ENCODE assay signal across 25 cellular contexts in the genomic region with DNA sequence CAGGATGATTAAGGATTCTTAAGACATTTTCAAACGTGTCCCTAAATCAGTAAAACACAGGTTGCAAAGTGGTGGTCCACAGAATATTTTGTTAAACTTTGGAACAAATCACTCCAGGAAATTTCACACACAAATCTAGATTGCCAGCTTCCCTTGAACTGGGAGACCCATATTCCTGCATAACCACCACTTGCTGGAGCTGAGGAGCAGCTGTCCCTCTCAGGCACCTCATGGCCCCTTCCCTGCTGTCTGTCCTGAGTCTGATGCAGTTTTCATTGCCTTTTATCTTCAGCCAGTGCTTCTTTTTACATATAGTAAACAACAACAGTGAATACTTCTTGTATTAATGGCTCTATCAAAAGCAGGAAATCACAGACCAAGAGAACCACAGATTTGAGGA.
DNase-seq lines count a peak whose midpoint lies in the region; ATAC-seq and TF ChIP-seq lines count a peak whose summit lies in the region.
"Had no signal": no experiment of that assay in that cellular context is flagged by ENCODE, and none has a peak within 500 bp of the region (broad histone marks: within the 10 kb centered on the region; RNA-seq: fewer than 3 reads in every experiment).

No MANE protein-coding gene starts in this region.

- H3K27ac ChIP-seq in CD4-positive, CD25-positive, alpha-beta regulatory T cell (ENCODE audit: insufficient read depth, low read length, poor library complexity, severe bottlenecking): no peak overlapping the region
- H3K27ac ChIP-seq in GM23338 (ENCODE audit: low read depth): no peak overlapping the region
- H3K27ac ChIP-seq in heart left ventricle: no peak overlapping the region
- H3K27ac ChIP-seq: brain microvascular endothelial cell, PC-9, psoas muscle, sigmoid colon, testis, uterus had no signal

- in situ Hi-C loops in GM13977 (cut with MboI; ENCODE audit: low pct_unique_long_range_greater_than_20kb, low sequenced_read_pairs, unreplicated experiment): loop anchor here (25.0 kb wide), 1 partner anchor 624 kb away; no protein-coding TSS in a partner anchor

- peaks cover 13 to 33% (median 28%) of the 10 kb centered on the region in 4 donors for H3K4me1 Mint-ChIP-seq in CD4-positive, CD25-positive, alpha-beta regulatory T cell
- H3K4me1 Mint-ChIP-seq in GM23338: peaks cover 31% of the 10 kb centered on the region
- H3K4me1 Mint-ChIP-seq in naive B cell: peaks cover 25 to 27% (median 27%) of the 10 kb centered on the region in 3 donors

- no peak for TF ChIP-seq POLR2A in heart left ventricle (IDR thresholded peaks at IDR 0.05)

- H3F3A ChIP-seq in GM23338 (replicated peaks; ENCODE audit: low read depth): no peaks in the 10 kb centered on the region

- 0 out of 2 replicates have a peak overlapping the region, but pooled peaks have one; percentile 25 for H3K4me2 ChIP-seq in GM23338
- H3K4me2 ChIP-seq: PC-9 had no signal

- H4K20me1 ChIP-seq in GM23338 (replicated peaks; ENCODE audit: insufficient read depth): no peaks in the 10 kb centered on the region; the same call in 1 of the 2 replicates

- 62 to 73% (median 65%) methylated on average over 1 of the region's 1 CpG for WGBS in heart left ventricle, 4 donors

- H3K27me3 ChIP-seq in CD4-positive, CD25-positive, alpha-beta regulatory T cell (ENCODE audit: control insufficient read depth, insufficient read depth, low read length): no peaks in the 10 kb centered on the region
- H3K27me3 ChIP-seq in GM23338 (ENCODE audit: insufficient read depth) (no peaks in the 10 kb centered on the region), adipocyte (replicated peaks; ENCODE audit: control insufficient read depth, insufficient read depth, low read length) (no peaks in the 10 kb centered on the region), heart left ventricle (no peaks in the 10 kb centered on the region)
- H3K27me3 ChIP-seq: brain microvascular endothelial cell, sigmoid colon, testis, uterus had no signal

- peaks cover 17% of the 10 kb centered on the region for H3K79me2 ChIP-seq in GM23338 (replicated peaks; ENCODE audit: insufficient read depth)

- no peak for ATAC-seq in CD4-positive, CD25-positive, alpha-beta regulatory T cell (ENCODE audit: low read depth in 2 of 2)
- ATAC-seq in GM23338 (peak; percentile 61), naive B cell (ENCODE audit: low read depth in 2 of 2) (no peak), heart left ventricle (no peak)
- ATAC-seq: activated CD4-positive, alpha-beta T cell treated with anti-CD3 and anti-CD28 coated beads for 36 hours; psoas muscle; Right ventricle myocardium inferior; stimulated activated naive CD8-positive, alpha-beta T cell treated with anti-CD3 and anti-CD28 coated beads, Interleukin-15, Interleukin-2, amounts not matched to agents 100 U/mL and 50 U/mL, for 24 hours had no signal

- H3K4me1 ChIP-seq in CD4-positive, CD25-positive, alpha-beta regulatory T cell (ENCODE audit: control insufficient read depth, insufficient read depth, low read length, poor library complexity, severe bottlenecking): peaks cover 4% of the 10 kb centered on the region
- H3K4me1 ChIP-seq in GM23338 (ENCODE audit: insufficient read depth) (peaks cover 12% of the 10 kb centered on the region), adipocyte (ENCODE audit: control insufficient read depth, insufficient read depth, low read length) (peaks cover 42% of the 10 kb centered on the region), heart left ventricle (peaks cover 0 to 21% (median 3%) of the 10 kb centered on the region in 12 donors)
- H3K4me1 ChIP-seq: testis, uterus had no signal

- H3K27ac Mint-ChIP-seq in CD4-positive, CD25-positive, alpha-beta regulatory T cell: peak overlapping the region in 2 of 3 donors; percentile 23 to 60
- H3K27ac Mint-ChIP-seq in GM23338 (peak overlapping the region; percentile 53; the same call in 1 of the 2 replicates), naive B cell (peak overlapping the region in 4 of 6 donors; percentile 29 to 67 (median 46))
- H3K27ac Mint-ChIP-seq: activated T-cell treated with anti-CD3 and anti-CD28 coated beads, Interleukin-2, amount 50 U/mL, for 24 hours; T-helper 2 cell treated with Interferon-gamma antibody and Interleukin-4, amounts not matched to agents 5 μg/mL and 100 μg/mL, for 36 hours had no signal

- H3K9ac ChIP-seq in adipocyte (ENCODE audit: low read length): peak overlapping the region; percentile 9

- H3K4me3 Mint-ChIP-seq in CD4-positive, CD25-positive, alpha-beta regulatory T cell: no peak overlapping the region
- H3K4me3 Mint-ChIP-seq in GM23338 (no peak overlapping the region), naive B cell (peak overlapping the region in 2 of 8 donors; percentile 26 to 27)
- H3K4me3 Mint-ChIP-seq: activated CD4-positive, alpha-beta T cell treated with anti-CD3 and anti-CD28 coated beads for 36 hours; activated T-cell treated with anti-CD3 and anti-CD28 coated beads, Interleukin-2, amount 50 U/mL, for 24 hours; CD14-positive monocyte had no signal

- intact Hi-C loops in heart left ventricle (cut with DNase I): no loop called here

- no peaks in the 10 kb centered on the region for H3K9me3 Mint-ChIP-seq in CD4-positive, CD25-positive, alpha-beta regulatory T cell
- H3K9me3 Mint-ChIP-seq in GM23338 (no peaks in the 10 kb centered on the region), naive B cell (no peaks in the 10 kb centered on the region)
- H3K9me3 Mint-ChIP-seq: activated T-cell treated with anti-CD3 and anti-CD28 coated beads, Interleukin-2, amount 50 U/mL, for 24 hours; CD14-positive monocyte; T-helper 2 cell treated with Interferon-gamma antibody and Interleukin-4, amounts not matched to agents 5 μg/mL and 100 μg/mL, for 36 hours had no signal

- no peak for DNase-seq in CD4-positive, CD25-positive, alpha-beta regulatory T cell
- DNase-seq in GM23338 (ENCODE audit: low spot score) (peak; percentile 10), adipocyte (ENCODE audit: low read depth) (no peak), naive B cell (no peak), hippocampal formation (lab: John Stamatoyannopoulos, UW) (no peak), GM13977 (ENCODE audit: low spot score) (no peak), heart left ventricle (no peak)
- DNase-seq: activated CD4-positive, alpha-beta T cell treated with anti-CD3 and anti-CD28 coated beads for 36 hours; activated T-cell treated with anti-CD3 and anti-CD28 coated beads, Interleukin-2, amount 50 U/mL, for 24 hours; brain microvascular endothelial cell; effector CD4-positive, alpha-beta T cell; KG1; kidney; NCI-H1436; NCI-H2107; NK-92 treated with Interleukin-12 subunit alpha and Interleukin-12 subunit beta, amount 100 ng/mL, for 24 hours; PC-9; psoas muscle; sigmoid colon; stimulated activated naive CD8-positive, alpha-beta T cell treated with anti-CD3 and anti-CD28 coated beads, Interleukin-15, Interleukin-2, amounts not matched to agents 100 U/mL and 50 U/mL, for 24 hours; testis; uterus had no signal

- no peaks in the 10 kb centered on the region for H3K27me3 Mint-ChIP-seq in CD4-positive, CD25-positive, alpha-beta regulatory T cell
- H3K27me3 Mint-ChIP-seq in GM23338 (ENCODE audit: insufficient read depth, low read depth, poor library complexity) (peaks cover 2% of the 10 kb centered on the region), naive B cell (no peaks in the 10 kb centered on the region)
- H3K27me3 Mint-ChIP-seq: activated CD4-positive, alpha-beta T cell treated with anti-CD3 and anti-CD28 coated beads for 36 hours; activated T-cell treated with anti-CD3 and anti-CD28 coated beads, Interleukin-2, amount 50 U/mL, for 24 hours had no signal

- H2AFZ ChIP-seq in GM23338: no peak overlapping the region
- H2AFZ ChIP-seq: PC-9 had no signal

- peaks cover 51% of the 10 kb centered on the region for H3K36me3 Mint-ChIP-seq in CD4-positive, CD25-positive, alpha-beta regulatory T cell
- peaks cover 21% of the 10 kb centered on the region; the same call in 2 of the 3 replicates for H3K36me3 Mint-ChIP-seq in GM23338 (ENCODE audit: low read depth)
- peaks cover 29 to 35% of the 10 kb centered on the region in 2 donors for H3K36me3 Mint-ChIP-seq in naive B cell

- H3K4me3 ChIP-seq in CD4-positive, CD25-positive, alpha-beta regulatory T cell (ENCODE audit: low read depth, low read length): no peak overlapping the region
- no peak overlapping the region for H3K4me3 ChIP-seq in GM23338
- H3K4me3 ChIP-seq in adipocyte (ENCODE audit: low read length): no peak overlapping the region
- H3K4me3 ChIP-seq in heart left ventricle: no peak overlapping the region
- H3K4me3 ChIP-seq: PC-9, psoas muscle, sigmoid colon, testis, uterus had no signal

- no peaks in the 10 kb centered on the region for H3K9me3 ChIP-seq in CD4-positive, CD25-positive, alpha-beta regulatory T cell (ENCODE audit: control insufficient read depth in 2 of 2, low read length in 2 of 2)
- no peaks in the 10 kb centered on the region for H3K9me3 ChIP-seq in adipocyte (ENCODE audit: control insufficient read depth, low read length)
- H3K9me3 ChIP-seq in heart left ventricle: no peaks in the 10 kb centered on the region
- H3K9me3 ChIP-seq: psoas muscle, sigmoid colon, testis, uterus had no signal

- H3K36me3 ChIP-seq in CD4-positive, CD25-positive, alpha-beta regulatory T cell (ENCODE audit: control insufficient read depth, insufficient read depth, low read length): peaks cover 59% of the 10 kb centered on the region
- H3K36me3 ChIP-seq in GM23338 (ENCODE audit: insufficient read depth) (peaks cover 3% of the 10 kb centered on the region; the same call in 1 of the 2 replicates), adipocyte (ENCODE audit: control insufficient read depth, insufficient read depth, low read length, severe bottlenecking) (peaks cover 62% of the 10 kb centered on the region), heart left ventricle (peaks cover 0 to 94% (median 76%) of the 10 kb centered on the region in 9 donors)
- H3K36me3 ChIP-seq: uterus had no signal

- TF ChIP-seq CTCF in GM23338 (conservative IDR thresholded peaks at IDR 0.05; ENCODE audit: low read depth in 2 of 2) (no peak), GM13977 (IDR thresholded peaks at IDR 0.05; ENCODE audit: extremely low read depth, insufficient read depth, missing control alignments) (no peak), heart left ventricle (IDR thresholded peaks at IDR 0.05) (no peak)

- H3K9me2 ChIP-seq in GM23338 (ENCODE audit: insufficient read depth): no peaks in the 10 kb centered on the region

TF ChIP-seq in GM23338, 12 proteins besides CTCF, POLR2A, EP300 and RAD21 (continues in another document):
- TF ChIP-seq EZH2 (IDR thresholded peaks at IDR 0.05; ENCODE audit: low read depth, unreplicated experiment) (no peak), ZNF331 (CRISPR knock-in tag; IDR thresholded peaks at IDR 0.05; ENCODE audit: low read depth) (no peak), CREB1 (CRISPR knock-in tag; IDR thresholded peaks at IDR 0.05; ENCODE audit: low read depth) (no peak), POLR2AphosphoS5 (IDR thresholded peaks at IDR 0.05; ENCODE audit: low read depth) (no peak), NANOG (IDR thresholded peaks at IDR 0.05; ENCODE audit: borderline replicate concordance) (no peak)
